Comparison of ENCODE assay signal across 20 cellular contexts in genomic region chr5:42798284-42799240, GRCh38.
"Had no signal": no experiment of that assay in that cellular context is flagged by ENCODE, and none has a peak within 500 bp of the region (broad histone marks: within the 10 kb centered on the region; RNA-seq: fewer than 3 reads in every experiment).

No MANE protein-coding gene starts in this region.

- H3K27me3 Mint-ChIP-seq: effector memory CD8-positive, alpha-beta T cell; natural killer cell treated with Interleukin-12 subunit alpha and Interleukin-12 subunit beta and Interleukin-15 and Interleukin-18, amount 100 ng/mL, for 72 hours; stimulated activated naive CD8-positive, alpha-beta T cell treated with anti-CD3 and anti-CD28 coated beads, Interleukin-15, Interleukin-2, amounts not matched to agents 100 ng/mL and 50 ng/mL, for 24 hours had no signal

- H3K4me1 Mint-ChIP-seq: immature natural killer cell; neural progenitor cell; stimulated activated effector memory CD8-positive, alpha-beta T cell treated with anti-CD3 and anti-CD28 coated beads, Interleukin-12 subunit alpha, Interleukin-12 subunit beta, amount 100 ng/mL, for 72 hours had no signal

- H3K4me3 Mint-ChIP-seq: effector memory CD8-positive, alpha-beta T cell; immature natural killer cell; natural killer cell treated with Interleukin-12 subunit alpha and Interleukin-12 subunit beta and Interleukin-15 and Interleukin-18, amount 100 ng/mL, for 72 hours; neural progenitor cell; stimulated activated effector memory CD8-positive, alpha-beta T cell treated with anti-CD3 and anti-CD28 coated beads, Interleukin-12 subunit alpha, Interleukin-12 subunit beta, amount 100 ng/mL, for 72 hours; stimulated activated naive CD8-positive, alpha-beta T cell treated with anti-CD3 and anti-CD28 coated beads, Interleukin-15, Interleukin-2, amounts not matched to agents 100 ng/mL and 50 ng/mL, for 24 hours had no signal

- H3K27ac Mint-ChIP-seq: effector memory CD8-positive, alpha-beta T cell; immature natural killer cell; natural killer cell treated with Interleukin-12 subunit alpha and Interleukin-12 subunit beta and Interleukin-15 and Interleukin-18, amount 100 ng/mL, for 72 hours; neural progenitor cell; stimulated activated effector memory CD8-positive, alpha-beta T cell treated with anti-CD3 and anti-CD28 coated beads, Interleukin-12 subunit alpha, Interleukin-12 subunit beta, amount 100 ng/mL, for 72 hours; stimulated activated naive CD8-positive, alpha-beta T cell treated with anti-CD3 and anti-CD28 coated beads, Interleukin-15, Interleukin-2, amounts not matched to agents 100 ng/mL and 50 ng/mL, for 24 hours had no signal

- FAIRE-seq: keratinocyte had no signal

- DNase-seq: effector memory CD8-positive, alpha-beta T cell; gastrocnemius medialis; immature natural killer cell; left ventricle myocardium superior; mammary epithelial cell; nucleus accumbens; ovary; stimulated activated CD4-positive, alpha-beta T cell treated with anti-CD3 and anti-CD28 coated beads, Interleukin-2, amount 100 ng/mL, for 48 hours; stimulated activated CD8-positive, alpha-beta memory T cell treated with anti-CD3 and anti-CD28 coated beads, Interleukin-4, amount 100 ng/mL, for 48 hours; trophoblast cell had no signal

- H3K36me3 ChIP-seq: neural progenitor cell, ovary had no signal

- H3K36me3 Mint-ChIP-seq: neural progenitor cell; stimulated activated effector memory CD8-positive, alpha-beta T cell treated with anti-CD3 and anti-CD28 coated beads, Interleukin-12 subunit alpha, Interleukin-12 subunit beta, amount 100 ng/mL, for 72 hours had no signal

- H3K9me3 ChIP-seq: gastrocnemius medialis, ovary, right atrium auricular region had no signal

- ATAC-seq: effector memory CD8-positive, alpha-beta T cell; gastrocnemius medialis; left ventricle myocardium superior; natural killer cell treated with Interleukin-12 subunit alpha and Interleukin-12 subunit beta and Interleukin-15 and Interleukin-18, amount 100 ng/mL, for 72 hours; stimulated activated effector memory CD8-positive, alpha-beta T cell treated with anti-CD3 and anti-CD28 coated beads, Interleukin-12 subunit alpha, Interleukin-12 subunit beta, amount 100 ng/mL, for 72 hours had no signal

- H3K27me3 ChIP-seq: esophagus muscularis mucosa, gastrocnemius medialis, neural progenitor cell, ovary, right atrium auricular region had no signal

- H3K27ac ChIP-seq: epithelial cell of prostate, esophagus muscularis mucosa, gastrocnemius medialis, neural progenitor cell, ovary, right atrium auricular region, thoracic aorta had no signal

- H3K4me1 ChIP-seq: esophagus muscularis mucosa, gastrocnemius medialis, neural progenitor cell, right atrium auricular region had no signal

- H3K4me3 ChIP-seq: esophagus muscularis mucosa, gastrocnemius medialis, neural progenitor cell, ovary, right atrium auricular region, smooth muscle cell, thoracic aorta had no signal

- H3K9me3 Mint-ChIP-seq: effector memory CD8-positive, alpha-beta T cell; natural killer cell treated with Interleukin-12 subunit alpha and Interleukin-12 subunit beta and Interleukin-15 and Interleukin-18, amount 100 ng/mL, for 72 hours had no signal
